Comparison of ENCODE assay signal across 7 cellular contexts in the genomic region with DNA sequence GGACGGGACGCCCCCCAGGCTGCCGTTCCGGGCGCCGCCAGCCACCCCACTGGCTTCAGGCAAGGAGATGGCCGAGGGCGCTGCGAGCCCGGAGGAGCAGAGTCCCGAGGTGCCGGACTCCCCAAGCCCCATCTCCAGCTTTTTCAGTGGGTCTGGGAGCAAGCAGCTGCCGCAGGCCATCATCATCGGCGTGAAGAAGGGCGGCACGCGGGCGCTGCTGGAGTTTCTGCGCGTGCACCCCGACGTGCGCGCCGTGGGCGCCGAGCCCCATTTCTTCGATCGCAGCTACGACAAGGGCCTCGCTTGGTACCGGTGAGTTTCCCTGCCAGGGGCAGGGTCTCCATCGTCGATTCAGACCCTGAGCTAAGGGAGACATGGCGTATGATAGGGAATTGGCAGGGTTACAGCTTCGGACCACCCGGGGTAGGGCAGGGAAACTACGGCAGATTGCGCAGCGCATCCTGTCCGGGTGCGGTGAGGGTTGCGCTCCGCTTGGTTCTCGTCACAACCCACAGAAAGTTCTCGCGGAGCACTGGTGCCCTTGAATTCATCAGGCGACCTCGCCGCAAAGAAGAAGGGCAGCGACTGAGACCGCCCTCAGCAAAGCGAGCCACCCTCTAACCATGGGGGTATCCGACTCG. TPM values are rescaled to one million over a fixed set of nuclear protein-coding genes. Genes with fewer than 3 reads are reported as not detected.
DNase-seq lines count a peak whose midpoint lies in the region; ATAC-seq and TF ChIP-seq lines count a peak whose summit lies in the region.

No MANE protein-coding gene starts in this region.

- H3F3A ChIP-seq in PC-3 (ENCODE audit: low read length, unreplicated experiment): no peaks in the 10 kb centered on the region

- no peak for DNase-seq in PC-3
- peak; percentile 70 for DNase-seq in activated naive CD4-positive, alpha-beta T cell treated with anti-CD3 and anti-CD28 coated beads for 36 hours
- DNase-seq in hepatic stellate cell (ENCODE audit: low spot score): peak; percentile 60
- peak; percentile 93 for DNase-seq in spleen
- DNase-seq in NCI-H446 (lab: John Stamatoyannopoulos, UW): no peak
- DNase-seq in D341Med (ENCODE audit: low spot score): no peak

- H3K36me3 Mint-ChIP-seq in activated naive CD4-positive, alpha-beta T cell treated with anti-CD3 and anti-CD28 coated beads for 36 hours (ENCODE audit: low read depth): peaks cover 27% of the 10 kb centered on the region

- no peaks in the 10 kb centered on the region for H4K20me1 ChIP-seq in PC-3 (ENCODE audit: low read length)

- peaks cover 43% of the 10 kb centered on the region for H3K4me1 ChIP-seq in PC-3 (ENCODE audit: insufficient read depth, low read length)
- peaks cover 18 to 100% (median 78%) of the 10 kb centered on the region in 6 donors for H3K4me1 ChIP-seq in spleen

- H3K9me3 Mint-ChIP-seq in activated naive CD4-positive, alpha-beta T cell treated with anti-CD3 and anti-CD28 coated beads for 36 hours: no peaks in the 10 kb centered on the region

- H3K79me2 ChIP-seq in PC-3 (ENCODE audit: low read length): no peaks in the 10 kb centered on the region

- peaks cover 93% of the 10 kb centered on the region for H3K27me3 ChIP-seq in PC-3 (ENCODE audit: low read length)
- peaks cover 3 to 72% (median 55%) of the 10 kb centered on the region in 7 donors for H3K27me3 ChIP-seq in spleen (replicated peaks in 1 of 7)

- peak overlapping the region; percentile 88 for H3K4me2 ChIP-seq in PC-3 (ENCODE audit: low read length)

- BruUV-seq in PC-3 (replicated peaks; lab: Mats Ljungman, UMichigan): no TSS peak

- H3K4me3 ChIP-seq in PC-3 (ENCODE audit: low read length) (peak overlapping the region; percentile 65), spleen (peak overlapping the region; percentile 71 to 95 (median 78))

- 0 to 1% (median 1%) methylated on average over 20 to 56 of the region's 56 CpGs for WGBS in spleen, 5 donors

- POLR2A ChIA-PET in PC-3 (lab: Charles Lee; ENCODE audit: unreplicated experiment): no interaction called here

- peaks cover 49% of the 10 kb centered on the region for H3K4me1 Mint-ChIP-seq in activated naive CD4-positive, alpha-beta T cell treated with anti-CD3 and anti-CD28 coated beads for 36 hours (ENCODE audit: low read depth)

- H3K9me3 ChIP-seq in PC-3 (ENCODE audit: low read length) (no peaks in the 10 kb centered on the region), spleen (peaks cover 0 to 4% (median 0%) of the 10 kb centered on the region in 8 donors)

- peak overlapping the region; percentile 95 for H3K27ac Mint-ChIP-seq in activated naive CD4-positive, alpha-beta T cell treated with anti-CD3 and anti-CD28 coated beads for 36 hours

- peak overlapping the region; percentile 77 for H2AFZ ChIP-seq in PC-3 (ENCODE audit: low read length)

- H3K9me2 ChIP-seq in PC-3 (replicated peaks; ENCODE audit: low read length): no peaks in the 10 kb centered on the region

- H3K9ac ChIP-seq in PC-3 (ENCODE audit: low read length): no peak overlapping the region

- intact Hi-C loops in PC-3 (cut with micrococcal nuclease) (loop anchor here (1.0 to 10.0 kb wide), 2 partner anchors 237 to 705 kb away; a partner anchor contains a TSS), spleen (cut with DNase I; ENCODE audit: low total_unique reads) (loop anchor here (5.0 kb wide), 2 partner anchors 705 to 965 kb away; no protein-coding TSS in a partner anchor)
- intact Hi-C loops in activated naive CD4-positive, alpha-beta T cell treated with anti-CD3 and anti-CD28 coated beads for 36 hours (cut with micrococcal nuclease): loop anchor here (1.0 to 10.0 kb wide), 12 partner anchors 7 to 1284 kb away; a partner anchor contains a TSS

- H3K4me3 Mint-ChIP-seq in activated naive CD4-positive, alpha-beta T cell treated with anti-CD3 and anti-CD28 coated beads for 36 hours: peak overlapping the region; percentile 89

- H3K36me3 ChIP-seq in PC-3 (ENCODE audit: low read depth, low read length) (no peaks in the 10 kb centered on the region), spleen (no peaks in the 10 kb centered on the region)

- TF ChIP-seq CTCF in PC-3 (conservative IDR thresholded peaks at IDR 0.05; ENCODE audit: low read depth, low read length): no peak
- TF ChIP-seq CTCF in spleen (IDR thresholded peaks at IDR 0.05 in 8 of 11, conservative IDR thresholded peaks at IDR 0.05 in 3 of 11): no peak

- TF ChIP-seq POLR2A in spleen (IDR thresholded peaks at IDR 0.05): peak in 1 of 3 donors; percentile 24

- ATAC-seq in GM21528 (IDR thresholded peaks at IDR 0.05; ENCODE audit: low FRiP score, unreplicated experiment) (peak; percentile 33), PC-3 (no peak)

- H3K27me3 Mint-ChIP-seq in activated naive CD4-positive, alpha-beta T cell treated with anti-CD3 and anti-CD28 coated beads for 36 hours (ENCODE audit: low read depth): peaks cover 18% of the 10 kb centered on the region

- H3K27ac ChIP-seq in PC-3 (ENCODE audit: low read length) (no peak overlapping the region), spleen (peak overlapping the region; percentile 77 to 97 (median 91))

- CTCF ChIA-PET in PC-3 (lab: Charles Lee): interaction anchor here (0.8 kb wide), 1 partner anchor 624 kb away, joined by 3 read pairs; no protein-coding TSS in a partner anchor
- CTCF ChIA-PET in activated naive CD4-positive, alpha-beta T cell treated with anti-CD3 and anti-CD28 coated beads for 36 hours (lab: Charles Lee): interaction anchor here (0.7 to 2.5 kb wide), 13 partner anchors 15 to 707 kb away, joined by 3 to 9 read pairs (median 4); no protein-coding TSS in a partner anchor

RNA-seq across cellular contexts. Expression of a gene that starts 1.0 kb away (rescaled TPM):
- 0.33 and 0.52 TPM in 2 replicates for total RNA-seq in PC-3 (2014; rRNA removed)
- 10 to 100 TPM; 23.2 to 26.0 TPM for total RNA-seq in activated naive CD4-positive, alpha-beta T cell treated with anti-CD3 and anti-CD28 coated beads for 36 hours
- 10 to 100 TPM in 6 of 7 donors, 1 to 10 TPM in 1; 8.2 to 17.9 (median 13.7) TPM for total RNA-seq in spleen
- 1 to 10 TPM; 1.3 to 2.5 (median 1.7) TPM for polyA plus RNA-seq in spleen

Comparison
In these comparisons a context has a peak if more than half of its experiments do, and no peak if none do; other contexts are left out.
1. DNase-seq: peak in activated naive CD4-positive, alpha-beta T cell treated with anti-CD3 and anti-CD28 coated beads for 36 hours (single experiment), hepatic stellate cell (single experiment) and spleen (single experiment); none in PC-3 (single experiment), NCI-H446 (0 of 2) and D341Med (single experiment).